Comparison of ENCODE assay signal across 8 cellular contexts in genomic region chr13:92806215-92806614, GRCh38.
DNase-seq lines count a peak whose midpoint lies in the region; ATAC-seq and TF ChIP-seq lines count a peak whose summit lies in the region.

No MANE protein-coding gene starts in this region.

- H3K9me3 ChIP-seq in Karpas-422 (ENCODE audit: low read length), result peaks cover 14% of the 10 kb centered on the region
- H3K9me3 ChIP-seq in colonic mucosa, result no peaks in the 10 kb centered on the region
- no peaks in the 10 kb centered on the region for H3K9me3 ChIP-seq in parathyroid adenoma (ENCODE audit: control insufficient read depth, low read length)

- H3K9ac ChIP-seq in Karpas-422 (ENCODE audit: low read length), result peak overlapping the region; percentile 47
- H3K9ac ChIP-seq in colonic mucosa (ENCODE audit: low read depth in 2 of 2, low read length in 2 of 2), result no peak overlapping the region
- no peak overlapping the region for H3K9ac ChIP-seq in parathyroid adenoma

- H3K9me2 ChIP-seq in Karpas-422 (replicated peaks; ENCODE audit: insufficient read depth, low read length), result no peaks in the 10 kb centered on the region

- H3K36me3 ChIP-seq in Karpas-422 (ENCODE audit: insufficient read depth, low read length) (no peaks in the 10 kb centered on the region), colonic mucosa (no peaks in the 10 kb centered on the region), parathyroid adenoma (ENCODE audit: control insufficient read depth, insufficient read depth, low read length) (no peaks in the 10 kb centered on the region)

- H3K27me3 ChIP-seq in Karpas-422 (ENCODE audit: low read length) (no peaks in the 10 kb centered on the region), colonic mucosa (no peaks in the 10 kb centered on the region), parathyroid adenoma (ENCODE audit: control insufficient read depth, insufficient read depth, low read length) (no peaks in the 10 kb centered on the region)

- H3K79me2 ChIP-seq in Karpas-422 (ENCODE audit: low read length) (no peaks in the 10 kb centered on the region), parathyroid adenoma (no peaks in the 10 kb centered on the region)

- no peaks in the 10 kb centered on the region for H4K20me1 ChIP-seq in Karpas-422 (ENCODE audit: insufficient read depth, low read depth, low read length)

- intact Hi-C loops in colonic mucosa (cut with DNase I), result no loop called here

- DNase-seq in Karpas-422, result no peak
- peak; percentile 20 for DNase-seq in colonic mucosa
- DNase-seq in NCI-H1417 (lab: John Stamatoyannopoulos, UW), result no peak
- no peak for DNase-seq in NCI-H187 treated with DMSO at 0.1 percent for 48 hours (lab: John Stamatoyannopoulos, UW)
- no peak for DNase-seq in HK-2 (ENCODE audit: unreplicated experiment)

- ATAC-seq in GM18519 (IDR thresholded peaks at IDR 0.05; ENCODE audit: low FRiP score, unreplicated experiment) (peak; percentile 42), HG03025 (IDR thresholded peaks at IDR 0.05; ENCODE audit: low FRiP score, unreplicated experiment) (no peak)

- TF ChIP-seq CTCF in colonic mucosa (IDR thresholded peaks at IDR 0.05), result no peak
- no peak for TF ChIP-seq CTCF in parathyroid adenoma (IDR thresholded peaks at IDR 0.05)

- H3K4me1 ChIP-seq in Karpas-422 (ENCODE audit: low read length) (no peaks in the 10 kb centered on the region), colonic mucosa (no peaks in the 10 kb centered on the region), parathyroid adenoma (peaks cover 2% of the 10 kb centered on the region)

- H3K4me2 ChIP-seq in Karpas-422 (ENCODE audit: low read depth, low read length, poor library complexity, severe bottlenecking) (peak overlapping the region; percentile 53), parathyroid adenoma (ENCODE audit: low read length) (peak overlapping the region; percentile 48)

- H3K27ac ChIP-seq in Karpas-422 (ENCODE audit: low read length) (no peak overlapping the region), colonic mucosa (peak overlapping the region; percentile 18), parathyroid adenoma (peak overlapping the region; percentile 1)

- H2AFZ ChIP-seq in Karpas-422 (ENCODE audit: low read length) (peak overlapping the region; percentile 71; the same call in 1 of the 2 replicates), parathyroid adenoma (peak overlapping the region; percentile 44)

- H3K4me3 ChIP-seq in Karpas-422 (ENCODE audit: low read length) (peak overlapping the region; percentile 65), colonic mucosa (no peak overlapping the region), parathyroid adenoma (ENCODE audit: low read depth, low read length) (peak overlapping the region; percentile 12)
